Comparison of ENCODE assay signal across 9 cellular contexts in the genomic region with DNA sequence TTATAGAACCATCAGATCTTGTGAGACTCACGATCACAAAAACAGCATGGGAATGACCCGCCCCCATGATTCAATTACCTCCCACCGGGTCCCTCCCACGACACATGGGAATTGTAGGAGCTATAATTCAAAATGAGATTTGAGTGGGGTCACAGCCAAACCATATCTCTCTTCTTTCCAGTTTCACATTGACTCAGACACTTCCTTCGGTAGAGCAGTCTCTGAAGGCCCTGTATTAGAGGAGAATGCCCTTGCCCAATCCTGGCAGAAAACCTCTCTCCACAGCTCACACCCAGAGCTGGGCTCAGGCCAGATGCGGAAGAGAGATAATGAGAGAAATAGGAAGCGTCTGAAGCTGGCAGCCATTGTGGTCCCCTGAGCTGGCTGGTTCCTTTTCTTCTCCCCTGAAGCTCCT.
A peak's percentile ranks its signal among the peaks of the same experiment; 100 is the strongest.
DNase-seq lines count a peak whose midpoint lies in the region; ATAC-seq, FAIRE-seq and TF ChIP-seq lines count a peak whose summit lies in the region.
"Had no signal": no experiment of that assay in that cellular context is flagged by ENCODE, and none has a peak within 500 bp of the region (broad histone marks: within the 10 kb centered on the region; RNA-seq: fewer than 3 reads in every experiment).

No MANE protein-coding gene starts in this region.

- FAIRE-seq in endothelial cell of umbilical vein (lab: Jason Lieb, UNC), result peak; percentile 79

- H3K4me2 ChIP-seq in endothelial cell of umbilical vein (ENCODE audit: insufficient read depth, low read length) (peak overlapping the region; percentile 16), GM23338 (no peak overlapping the region)

- peak; percentile 89 for DNase-seq in CD14-positive monocyte (ENCODE audit: low spot score)
- peak; percentile 65 for DNase-seq in endothelial cell of umbilical vein (ENCODE audit: low read depth, low spot score)
- DNase-seq in GOT3 (lab: John Stamatoyannopoulos, UW), result no peak
- DNase-seq in GM23338 (ENCODE audit: low spot score), result no peak
- no peak for DNase-seq in DMS153 (lab: John Stamatoyannopoulos, UW)
- no peak for DNase-seq in ureter (ENCODE audit: low spot score)

- H4K20me1 ChIP-seq in endothelial cell of umbilical vein (replicated peaks; ENCODE audit: control insufficient read depth, extremely low read depth, insufficient read depth, low read length) (no peaks in the 10 kb centered on the region), GM23338 (replicated peaks; ENCODE audit: insufficient read depth) (no peaks in the 10 kb centered on the region)

- no peaks in the 10 kb centered on the region for H3K79me2 ChIP-seq in endothelial cell of umbilical vein (ENCODE audit: control insufficient read depth, insufficient read depth, low read length)
- no peaks in the 10 kb centered on the region for H3K79me2 ChIP-seq in GM23338 (replicated peaks; ENCODE audit: insufficient read depth)

- H3K36me3 ChIP-seq in endothelial cell of umbilical vein (ENCODE audit: control insufficient read depth in 2 of 2, extremely low read depth in 1 of 2, insufficient read depth in 2 of 2, low read length in 2 of 2) (no peaks in the 10 kb centered on the region), GM23338 (ENCODE audit: insufficient read depth) (no peaks in the 10 kb centered on the region)

- H3K9me2 ChIP-seq in GM23338 (ENCODE audit: insufficient read depth), result no peaks in the 10 kb centered on the region

- BruUV-seq in endothelial cell of umbilical vein (replicated peaks; lab: Mats Ljungman, UMichigan), result no TSS peak

- dilution Hi-C loops in endothelial cell of umbilical vein (cut with MboI; ENCODE audit: extremely low pct_ligation_motif_present, low sequenced_read_pairs), result no loop called here

- POLR2A ChIA-PET in endothelial cell of umbilical vein (lab: Charles Lee), result no interaction called here

- no peak for TF ChIP-seq CTCF in CD14-positive monocyte (IDR thresholded peaks at IDR 0.05)
- no peak for TF ChIP-seq CTCF in endothelial cell of umbilical vein (IDR thresholded peaks at IDR 0.05; ENCODE audit: extremely low read depth in 1 of 2, insufficient read depth in 1 of 2, low read depth in 1 of 2, low read length in 2 of 2)
- no peak for TF ChIP-seq CTCF in GM23338 (conservative IDR thresholded peaks at IDR 0.05; ENCODE audit: low read depth in 2 of 2)

- no peaks in the 10 kb centered on the region for H3K9me3 ChIP-seq in endothelial cell of umbilical vein (replicated peaks; ENCODE audit: control insufficient read depth, insufficient read depth, low read length)

- H3K36me3 Mint-ChIP-seq in CD14-positive monocyte, result no peaks in the 10 kb centered on the region
- no peaks in the 10 kb centered on the region for H3K36me3 Mint-ChIP-seq in GM23338 (ENCODE audit: low read depth)

- H3K4me3 ChIP-seq in endothelial cell of umbilical vein (replicated peaks in 1 of 3; ENCODE audit: insufficient read depth in 1 of 3, low read depth in 1 of 3, low read length in 3 of 3), result no peak overlapping the region
- no peak overlapping the region for H3K4me3 ChIP-seq in GM23338

- H3K4me1 Mint-ChIP-seq in CD14-positive monocyte (peaks cover 32% of the 10 kb centered on the region), GM23338 (no peaks in the 10 kb centered on the region; the same call in 2 of the 3 replicates)
- H3K4me1 Mint-ChIP-seq: central memory CD8-positive, alpha-beta T cell had no signal

- H3K27ac ChIP-seq in endothelial cell of umbilical vein (ENCODE audit: insufficient read depth, low read depth, low read length), result no peak overlapping the region
- H3K27ac ChIP-seq in GM23338 (ENCODE audit: low read depth), result no peak overlapping the region

- H2AFZ ChIP-seq in endothelial cell of umbilical vein (ENCODE audit: low read depth, low read length) (peak overlapping the region; percentile 44), GM23338 (no peak overlapping the region)

- no peaks in the 10 kb centered on the region for H3K9me1 ChIP-seq in endothelial cell of umbilical vein (replicated peaks; ENCODE audit: control insufficient read depth, extremely low read depth, insufficient read depth, low read length)

- peaks cover 0 to 2% (median 0%) of the 10 kb centered on the region in 3 donors for H3K27me3 Mint-ChIP-seq in CD14-positive monocyte (ENCODE audit: low read depth in 3 of 3)
- H3K27me3 Mint-ChIP-seq in GM23338 (ENCODE audit: insufficient read depth, low read depth, poor library complexity), result peaks cover 4% of the 10 kb centered on the region
- H3K27me3 Mint-ChIP-seq: central memory CD8-positive, alpha-beta T cell had no signal

- H3F3A ChIP-seq in GM23338 (replicated peaks; ENCODE audit: low read depth), result no peaks in the 10 kb centered on the region

- H3K4me3 Mint-ChIP-seq in CD14-positive monocyte (peak overlapping the region; percentile 56 to 76), GM23338 (no peak overlapping the region)
- H3K4me3 Mint-ChIP-seq: central memory CD8-positive, alpha-beta T cell had no signal

- no peak for TF ChIP-seq POLR2A in endothelial cell of umbilical vein (IDR thresholded peaks at IDR 0.05; ENCODE audit: low read depth, low read length)

- H3K27ac Mint-ChIP-seq in CD14-positive monocyte (peak overlapping the region; percentile 94 to 98 (median 97)), GM23338 (no peak overlapping the region)

- H3K9me3 Mint-ChIP-seq in CD14-positive monocyte (peaks cover 0 to 14% (median 0%) of the 10 kb centered on the region in 7 donors), GM23338 (no peaks in the 10 kb centered on the region)
- H3K9me3 Mint-ChIP-seq: central memory CD8-positive, alpha-beta T cell had no signal

- H3K27me3 ChIP-seq in endothelial cell of umbilical vein (ENCODE audit: control insufficient read depth in 2 of 2, insufficient read depth in 2 of 2, low read length in 2 of 2) (no peaks in the 10 kb centered on the region), GM23338 (ENCODE audit: insufficient read depth) (no peaks in the 10 kb centered on the region)

- ATAC-seq in GM19372 (IDR thresholded peaks at IDR 0.05; ENCODE audit: low read depth, unreplicated experiment), result peak; percentile 45
- ATAC-seq in HG03196 (IDR thresholded peaks at IDR 0.05; ENCODE audit: unreplicated experiment), result peak; percentile 80
- ATAC-seq in GM23338, result no peak

- H3K4me1 ChIP-seq in endothelial cell of umbilical vein (ENCODE audit: control insufficient read depth, extremely low read depth, insufficient read depth, low read length) (peaks cover 22% of the 10 kb centered on the region), GM23338 (ENCODE audit: insufficient read depth) (no peaks in the 10 kb centered on the region)

- CTCF ChIA-PET in endothelial cell of umbilical vein (lab: Charles Lee), result interaction anchor here (0.7 to 7.5 kb wide), 11 partner anchors 11 to 354 kb away, joined by 3 to 46 read pairs (median 3); no protein-coding TSS in a partner anchor

- no peak overlapping the region for H3K9ac ChIP-seq in endothelial cell of umbilical vein (replicated peaks; ENCODE audit: extremely low read depth, insufficient read depth, low read length)

- intact Hi-C loops in CD14-positive monocyte (cut with micrococcal nuclease) (no loop called here), endothelial cell of umbilical vein (cut with micrococcal nuclease) (no loop called here)

TF ChIP-seq in endothelial cell of umbilical vein, 7 proteins besides CTCF, POLR2A, EP300 and RAD21:
- TF ChIP-seq, protein P1, sequence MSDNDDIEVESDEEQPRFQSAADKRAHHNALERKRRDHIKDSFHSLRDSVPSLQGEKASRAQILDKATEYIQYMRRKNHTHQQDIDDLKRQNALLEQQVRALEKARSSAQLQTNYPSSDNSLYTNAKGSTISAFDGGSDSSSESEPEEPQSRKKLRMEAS (IDR thresholded peaks at IDR 0.05; ENCODE audit: insufficient read depth, insufficient read length), result no peak
- peak; percentile 81 for TF ChIP-seq GATA2 (IDR thresholded peaks at IDR 0.05; ENCODE audit: insufficient read depth, insufficient read length, low read depth, low read length)
- TF ChIP-seq MYC (IDR thresholded peaks at IDR 0.05; ENCODE audit: low read depth, low read length), result no peak
- TF ChIP-seq JUN (IDR thresholded peaks at IDR 0.05; ENCODE audit: borderline replicate concordance, insufficient read depth, insufficient read length, low read depth), result no peak
- TF ChIP-seq POLR2AphosphoS5 (IDR thresholded peaks at IDR 0.05; ENCODE audit: insufficient read depth, low read depth, low read length), result no peak
- no peak for TF ChIP-seq FOS (IDR thresholded peaks at IDR 0.05; ENCODE audit: borderline replicate concordance, insufficient read depth, low read length)

TF ChIP-seq in GM23338, 12 proteins besides CTCF, POLR2A, EP300 and RAD21 (continues in another document):
- TF ChIP-seq, protein P2, sequence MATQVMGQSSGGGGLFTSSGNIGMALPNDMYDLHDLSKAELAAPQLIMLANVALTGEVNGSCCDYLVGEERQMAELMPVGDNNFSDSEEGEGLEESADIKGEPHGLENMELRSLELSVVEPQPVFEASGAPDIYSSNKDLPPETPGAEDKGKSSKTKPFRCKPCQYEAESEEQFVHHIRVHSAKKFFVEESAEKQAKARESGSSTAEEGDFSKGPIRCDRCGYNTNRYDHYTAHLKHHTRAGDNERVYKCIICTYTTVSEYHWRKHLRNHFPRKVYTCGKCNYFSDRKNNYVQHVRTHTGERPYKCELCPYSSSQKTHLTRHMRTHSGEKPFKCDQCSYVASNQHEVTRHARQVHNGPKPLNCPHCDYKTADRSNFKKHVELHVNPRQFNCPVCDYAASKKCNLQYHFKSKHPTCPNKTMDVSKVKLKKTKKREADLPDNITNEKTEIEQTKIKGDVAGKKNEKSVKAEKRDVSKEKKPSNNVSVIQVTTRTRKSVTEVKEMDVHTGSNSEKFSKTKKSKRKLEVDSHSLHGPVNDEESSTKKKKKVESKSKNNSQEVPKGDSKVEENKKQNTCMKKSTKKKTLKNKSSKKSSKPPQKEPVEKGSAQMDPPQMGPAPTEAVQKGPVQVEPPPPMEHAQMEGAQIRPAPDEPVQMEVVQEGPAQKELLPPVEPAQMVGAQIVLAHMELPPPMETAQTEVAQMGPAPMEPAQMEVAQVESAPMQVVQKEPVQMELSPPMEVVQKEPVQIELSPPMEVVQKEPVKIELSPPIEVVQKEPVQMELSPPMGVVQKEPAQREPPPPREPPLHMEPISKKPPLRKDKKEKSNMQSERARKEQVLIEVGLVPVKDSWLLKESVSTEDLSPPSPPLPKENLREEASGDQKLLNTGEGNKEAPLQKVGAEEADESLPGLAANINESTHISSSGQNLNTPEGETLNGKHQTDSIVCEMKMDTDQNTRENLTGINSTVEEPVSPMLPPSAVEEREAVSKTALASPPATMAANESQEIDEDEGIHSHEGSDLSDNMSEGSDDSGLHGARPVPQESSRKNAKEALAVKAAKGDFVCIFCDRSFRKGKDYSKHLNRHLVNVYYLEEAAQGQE (IDR thresholded peaks at IDR 0.05; ENCODE audit: unreplicated experiment), result no peak

Comparison
In these comparisons a context has a peak if more than half of its experiments do, and no peak if none do; other contexts are left out.
1. DNase-seq: peak in CD14-positive monocyte (single experiment) and endothelial cell of umbilical vein (single experiment); none in GOT3 (single experiment), GM23338 (single experiment), DMS153 (single experiment) and ureter (single experiment).